ENCODE assay signal across 8 cellular contexts in the genomic region with DNA sequence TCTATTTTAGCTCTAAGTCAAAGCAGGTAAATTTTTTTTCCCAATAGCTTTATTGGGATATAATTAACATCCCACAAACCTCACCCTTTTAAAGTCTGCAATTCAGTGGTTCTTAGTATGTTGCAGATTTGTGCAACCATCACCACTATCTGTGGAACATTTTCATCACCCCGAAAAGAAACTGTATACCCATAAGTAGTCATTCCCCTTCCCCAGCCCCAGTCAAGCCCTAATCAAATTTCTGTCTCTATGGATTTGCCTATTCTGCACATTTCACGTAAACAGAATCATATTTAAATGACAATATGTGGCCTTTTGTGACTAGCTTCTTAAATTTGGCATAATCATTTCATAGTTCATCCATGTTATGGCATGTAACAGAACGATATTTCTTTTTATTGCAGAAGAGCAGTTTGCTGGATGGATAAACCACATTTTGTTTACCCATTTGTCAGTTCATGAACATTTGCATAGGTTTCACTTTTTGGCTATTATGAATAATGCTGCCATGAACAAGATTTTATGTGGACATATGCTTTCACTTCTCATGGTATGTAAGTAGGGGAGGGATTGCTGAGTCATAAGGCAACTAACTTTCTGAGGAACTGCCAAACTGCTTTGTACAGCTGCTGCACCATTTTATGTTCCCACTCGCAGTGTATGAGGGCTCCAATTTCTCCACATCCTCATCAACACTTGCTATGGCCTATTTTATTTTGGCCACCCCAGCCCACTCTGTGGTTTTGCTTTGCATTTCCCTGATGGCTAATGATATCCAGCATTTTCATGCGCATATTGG. TPM values are rescaled to one million over a fixed set of nuclear protein-coding genes. Genes with fewer than 3 reads are reported as not detected.
DNase-seq lines count a peak whose midpoint lies in the region; ATAC-seq and TF ChIP-seq lines count a peak whose summit lies in the region.

No MANE protein-coding gene starts in this region.

- no peak overlapping the region for H3K4me3 Mint-ChIP-seq in activated CD8-positive, alpha-beta T cell treated with anti-CD3 and anti-CD28 coated beads, Interleukin-2, amount 10 ng/mL, durations not matched to agents 7 days and 5 days
- peak overlapping the region; percentile 25 for H3K4me3 Mint-ChIP-seq in natural killer cell treated with Interleukin-12 subunit alpha and Interleukin-12 subunit beta and Interleukin-15 and Interleukin-18, amount 100 ng/mL, for 72 hours
- H3K4me3 Mint-ChIP-seq in CD4-positive, alpha-beta T cell = no peak overlapping the region

- no peak for TF ChIP-seq CTCF in CD4-positive, alpha-beta T cell (IDR thresholded peaks at IDR 0.05)

- ATAC-seq in GM19467 (IDR thresholded peaks at IDR 0.05; ENCODE audit: unreplicated experiment) = peak; percentile 98
- peak; percentile 97 for ATAC-seq in HG03439 (IDR thresholded peaks at IDR 0.05; ENCODE audit: unreplicated experiment)
- peak; percentile 64 for ATAC-seq in activated CD8-positive, alpha-beta T cell treated with anti-CD3 and anti-CD28 coated beads, Interleukin-2, amount 10 ng/mL, durations not matched to agents 7 days and 5 days
- peak; percentile 89 to 95 for ATAC-seq in natural killer cell treated with Interleukin-12 subunit alpha and Interleukin-12 subunit beta and Interleukin-15 and Interleukin-18, amount 100 ng/mL, for 72 hours
- ATAC-seq in CD4-positive, alpha-beta T cell (ENCODE audit: poor library complexity) = no peak

- H3K27me3 ChIP-seq in CD4-positive, alpha-beta T cell (ENCODE audit: control insufficient read depth, insufficient read depth, low read length) = no peaks in the 10 kb centered on the region

- no peak overlapping the region for H3K27ac Mint-ChIP-seq in activated CD8-positive, alpha-beta T cell treated with anti-CD3 and anti-CD28 coated beads, Interleukin-2, amount 10 ng/mL, durations not matched to agents 7 days and 5 days
- peak overlapping the region in 1 of 2 donors; percentile 44 for H3K27ac Mint-ChIP-seq in natural killer cell treated with Interleukin-12 subunit alpha and Interleukin-12 subunit beta and Interleukin-15 and Interleukin-18, amount 100 ng/mL, for 72 hours
- H3K27ac Mint-ChIP-seq in CD4-positive, alpha-beta T cell = no peak overlapping the region

- intact Hi-C loops in CD4-positive, alpha-beta T cell (cut with DNase I, micrococcal nuclease) = no loop called here

- POLR2A ChIA-PET in activated CD8-positive, alpha-beta T cell treated with anti-CD3 and anti-CD28 coated beads, Interleukin-2, amount 10 ng/mL, durations not matched to agents 7 days and 5 days (lab: Charles Lee) = interaction anchor here (0.8 kb wide), 1 partner anchor 15 kb away, joined by 3 read pairs; no protein-coding TSS in a partner anchor
- POLR2A ChIA-PET in CD4-positive, alpha-beta T cell (lab: Charles Lee) = interaction anchor here (0.9 kb wide), 1 partner anchor 11 kb away, joined by 4 read pairs; a partner anchor contains a TSS

- CTCF ChIA-PET in activated CD8-positive, alpha-beta T cell treated with anti-CD3 and anti-CD28 coated beads, Interleukin-2, amount 10 ng/mL, durations not matched to agents 7 days and 5 days (lab: Charles Lee) = no interaction called here
- CTCF ChIA-PET in CD4-positive, alpha-beta T cell (lab: Charles Lee) = no interaction called here

- in situ Hi-C loops in ACHN (cut with HindIII; ENCODE audit: low pct_ligation_motif_present, low pct_unique_long_range_greater_than_20kb, low sequenced_read_pairs) = no loop called here

- H3K36me3 Mint-ChIP-seq in activated CD8-positive, alpha-beta T cell treated with anti-CD3 and anti-CD28 coated beads, Interleukin-2, amount 10 ng/mL, durations not matched to agents 7 days and 5 days (ENCODE audit: low read depth) = peaks cover 24% of the 10 kb centered on the region
- H3K36me3 Mint-ChIP-seq in natural killer cell treated with Interleukin-12 subunit alpha and Interleukin-12 subunit beta and Interleukin-15 and Interleukin-18, amount 100 ng/mL, for 72 hours = no peaks in the 10 kb centered on the region
- peaks cover 88% of the 10 kb centered on the region for H3K36me3 Mint-ChIP-seq in CD4-positive, alpha-beta T cell (ENCODE audit: low read depth)

- H3K4me1 Mint-ChIP-seq in activated CD8-positive, alpha-beta T cell treated with anti-CD3 and anti-CD28 coated beads, Interleukin-2, amount 10 ng/mL, durations not matched to agents 7 days and 5 days (ENCODE audit: low read depth) = peaks cover 9% of the 10 kb centered on the region
- H3K4me1 Mint-ChIP-seq in natural killer cell treated with Interleukin-12 subunit alpha and Interleukin-12 subunit beta and Interleukin-15 and Interleukin-18, amount 100 ng/mL, for 72 hours (ENCODE audit: low read depth in 2 of 2) = peaks cover 6 to 12% of the 10 kb centered on the region in 2 donors
- no peaks in the 10 kb centered on the region for H3K4me1 Mint-ChIP-seq in CD4-positive, alpha-beta T cell (ENCODE audit: low read depth)

- DNase-seq in GM03348 (ENCODE audit: low spot score) (peak; percentile 50), ACHN (no peak)
- peak; percentile 31 for DNase-seq in activated CD8-positive, alpha-beta T cell treated with anti-CD3 and anti-CD28 coated beads, Interleukin-2, amount 10 ng/mL, durations not matched to agents 7 days and 5 days
- no peak for DNase-seq in natural killer cell treated with Interleukin-12 subunit alpha and Interleukin-12 subunit beta and Interleukin-15 and Interleukin-18, amount 100 ng/mL, for 72 hours (ENCODE audit: low spot score)
- DNase-seq in stimulated activated naive CD4-positive, alpha-beta T cell treated with Interleukin-2 at 50 U/mL for 16 hours (lab: John Stamatoyannopoulos, UW) = no peak
- DNase-seq in CD4-positive, alpha-beta T cell = no peak

- no peaks in the 10 kb centered on the region for H3K27me3 Mint-ChIP-seq in activated CD8-positive, alpha-beta T cell treated with anti-CD3 and anti-CD28 coated beads, Interleukin-2, amount 10 ng/mL, durations not matched to agents 7 days and 5 days (ENCODE audit: low read depth)
- H3K27me3 Mint-ChIP-seq in natural killer cell treated with Interleukin-12 subunit alpha and Interleukin-12 subunit beta and Interleukin-15 and Interleukin-18, amount 100 ng/mL, for 72 hours = no peaks in the 10 kb centered on the region
- H3K27me3 Mint-ChIP-seq in CD4-positive, alpha-beta T cell = no peaks in the 10 kb centered on the region

- no peaks in the 10 kb centered on the region for H3K9me3 ChIP-seq in CD4-positive, alpha-beta T cell (ENCODE audit: control insufficient read depth, low read length)

- H3K27ac ChIP-seq in CD4-positive, alpha-beta T cell (ENCODE audit: low read depth, low read length) = no peak overlapping the region

- no peaks in the 10 kb centered on the region for H3K9me3 Mint-ChIP-seq in activated CD8-positive, alpha-beta T cell treated with anti-CD3 and anti-CD28 coated beads, Interleukin-2, amount 10 ng/mL, durations not matched to agents 7 days and 5 days (ENCODE audit: insufficient read depth)
- no peaks in the 10 kb centered on the region for H3K9me3 Mint-ChIP-seq in natural killer cell treated with Interleukin-12 subunit alpha and Interleukin-12 subunit beta and Interleukin-15 and Interleukin-18, amount 100 ng/mL, for 72 hours
- H3K9me3 Mint-ChIP-seq in CD4-positive, alpha-beta T cell = no peaks in the 10 kb centered on the region

RNA-seq across cellular contexts. Expression of a gene that starts 10.9 kb away (rescaled TPM):
- total RNA-seq in activated CD8-positive, alpha-beta T cell treated with anti-CD3 and anti-CD28 coated beads, Interleukin-2, amount 10 ng/mL, durations not matched to agents 7 days and 5 days = 10 to 100 TPM; 10.3 to 10.9 TPM
- 1 to 10 TPM; 5.8 to 6.5 TPM for total RNA-seq in natural killer cell treated with Interleukin-12 subunit alpha and Interleukin-12 subunit beta and Interleukin-15 and Interleukin-18, amount 100 ng/mL, for 72 hours
- total RNA-seq in CD4-positive, alpha-beta T cell = 1 to 10 TPM; 6.3 to 7.4 TPM

RNA-seq across cellular contexts. Expression of a gene that starts 48.9 kb away (rescaled TPM):
- total RNA-seq in activated CD8-positive, alpha-beta T cell treated with anti-CD3 and anti-CD28 coated beads, Interleukin-2, amount 10 ng/mL, durations not matched to agents 7 days and 5 days = 10 to 100 TPM; 90.7 to 94.5 TPM
- total RNA-seq in natural killer cell treated with Interleukin-12 subunit alpha and Interleukin-12 subunit beta and Interleukin-15 and Interleukin-18, amount 100 ng/mL, for 72 hours = 100 to 1,000 TPM in 1 of 2 donors, 10 to 100 TPM in 1; 75.7 to 119 TPM
- total RNA-seq in CD4-positive, alpha-beta T cell = 10 to 100 TPM; 25.8 to 28.5 TPM

Comparison
In these comparisons a context has a peak if more than half of its experiments do, and no peak if none do; other contexts are left out.
1. DNase-seq: peak in GM03348 (single experiment) and activated CD8-positive, alpha-beta T cell treated with anti-CD3 and anti-CD28 coated beads, Interleukin-2, amount 10 ng/mL, durations not matched to agents 7 days and 5 days (single experiment); none in natural killer cell treated with Interleukin-12 subunit alpha and Interleukin-12 subunit beta and Interleukin-15 and Interleukin-18, amount 100 ng/mL, for 72 hours (single experiment), stimulated activated naive CD4-positive, alpha-beta T cell treated with Interleukin-2 at 50 U/mL for 16 hours (single experiment), CD4-positive, alpha-beta T cell (0 of 10) and ACHN (single experiment).